ENCODE assay signal across 9 cellular contexts in genomic region chr11:60378359-60378758, GRCh38. TPM values are rescaled to one million over a fixed set of nuclear protein-coding genes. Genes with fewer than 3 reads are reported as not detected.
DNase-seq lines count a peak whose midpoint lies in the region; ATAC-seq lines count a peak whose summit lies in the region.
"Had no signal": no experiment of that assay in that cellular context is flagged by ENCODE, and none has a peak within 500 bp of the region (broad histone marks: within the 10 kb centered on the region; RNA-seq: fewer than 3 reads in every experiment).

TSS of gene MS4A7 (plus strand) at chr11:60378532. CDS start at chr11:60383142, 4,610 bp downstream.

- ATAC-seq in GM18499 (IDR thresholded peaks at IDR 0.05; ENCODE audit: insufficient read depth, unreplicated experiment) (peak; percentile 87), HG02571 (IDR thresholded peaks at IDR 0.05; ENCODE audit: unreplicated experiment) (peak; percentile 68), left colon (peak; percentile 27)

- DNase-seq in NCI-H69 (lab: John Stamatoyannopoulos, UW) (peak; percentile 7), left colon (peak in 1 of 2 donors; percentile 38), iPS-NIHi11 (ENCODE audit: low spot score) (no peak), posterior cingulate gyrus (no peak), NCI-H1436 treated with DMSO at 0.1 percent for 48 hours (lab: John Stamatoyannopoulos, UW) (no peak), DMS153 treated with DMSO at 0.1 percent for 48 hours (lab: John Stamatoyannopoulos, UW; ENCODE audit: unreplicated experiment) (no peak)

- intact Hi-C loops in left colon (cut with DNase I, micrococcal nuclease): no loop called here
- intact Hi-C loops in posterior cingulate gyrus (cut with DNase I): no loop called here

RNA-seq across cellular contexts. Expression of gene MS4A7, which starts in this region (rescaled TPM):
- 10 to 100 TPM in 1 of 2 donors, 1 to 10 TPM in 1; 9.8 to 38.3 TPM for total RNA-seq in left colon
- total RNA-seq: astrocyte had no signal

Comparison
In these comparisons a context has a peak if more than half of its experiments do, and no peak if none do; other contexts are left out.
1. ATAC-seq: peak in every context shown above with its lines; median percentile 87 in GM18499; 68 in HG02571; 27 in left colon.